ENCODE assay signal across 8 cellular contexts in the genomic region with DNA sequence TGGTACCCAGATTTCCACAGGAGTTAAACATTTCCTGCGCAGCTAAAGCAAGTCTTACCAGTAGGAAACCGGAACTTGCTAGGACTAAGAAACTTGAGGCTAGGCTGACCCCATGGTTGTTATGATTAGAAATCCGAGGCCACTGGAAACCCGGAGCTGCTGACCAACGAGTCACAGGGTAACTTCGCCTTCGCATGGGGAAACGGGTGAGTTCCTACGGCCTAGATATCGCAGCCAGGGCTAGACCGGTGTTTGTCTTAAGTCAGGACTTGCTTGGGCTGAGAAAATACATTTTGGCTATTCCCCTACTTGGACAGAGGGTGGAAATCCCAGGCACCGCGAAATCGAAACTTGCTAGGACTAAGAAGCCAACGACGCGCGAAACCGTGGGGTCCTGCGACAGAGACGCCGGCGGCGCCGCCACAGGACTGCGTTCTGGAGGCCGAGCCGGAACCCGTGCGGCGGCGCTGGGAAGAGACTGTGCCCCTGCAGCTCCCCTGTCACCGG. TPM values are rescaled to one million over a fixed set of nuclear protein-coding genes. Genes with fewer than 3 reads are reported as not detected.
A peak's percentile ranks its signal among the peaks of the same experiment; 100 is the strongest.
DNase-seq lines count a peak whose midpoint lies in the region; TF ChIP-seq lines count a peak whose summit lies in the region.

No MANE protein-coding gene starts in this region.

- peaks cover 5% of the 10 kb centered on the region; the same call in 1 of the 2 replicates for H3K9me3 Mint-ChIP-seq in HFFc6
- H3K9me3 Mint-ChIP-seq in T-helper 2 cell treated with Interferon-gamma antibody and Interleukin-4, amounts not matched to agents 5 μg/mL and 100 μg/mL, for 36 hours, result no peaks in the 10 kb centered on the region

- no peak for TF ChIP-seq CTCF in HFFc6 (IDR thresholded peaks at IDR 0.05)
- no peak for TF ChIP-seq CTCF in lower leg skin (IDR thresholded peaks at IDR 0.05)

- peak overlapping the region; percentile 99 for H3K27ac Mint-ChIP-seq in HFFc6
- peak overlapping the region; percentile 96 for H3K27ac Mint-ChIP-seq in T-helper 2 cell treated with Interferon-gamma antibody and Interleukin-4, amounts not matched to agents 5 μg/mL and 100 μg/mL, for 36 hours

- H3K4me3 ChIP-seq in lower leg skin (ENCODE audit: low read depth, poor library complexity, severe bottlenecking), result peak overlapping the region; percentile 58

- H3K4me3 Mint-ChIP-seq in HFFc6, result peak overlapping the region; percentile 94
- H3K4me3 Mint-ChIP-seq in T-helper 2 cell treated with Interferon-gamma antibody and Interleukin-4, amounts not matched to agents 5 μg/mL and 100 μg/mL, for 36 hours, result peak overlapping the region; percentile 93

- peaks cover 39% of the 10 kb centered on the region for H3K36me3 Mint-ChIP-seq in HFFc6 (ENCODE audit: low read depth)
- H3K36me3 Mint-ChIP-seq in T-helper 2 cell treated with Interferon-gamma antibody and Interleukin-4, amounts not matched to agents 5 μg/mL and 100 μg/mL, for 36 hours (ENCODE audit: low read depth), result peaks cover 31% of the 10 kb centered on the region

- intact Hi-C loops in lower leg skin (cut with DNase I; ENCODE audit: low total_unique reads), result no loop called here

- H3K4me1 Mint-ChIP-seq in HFFc6 (ENCODE audit: low read depth), result peaks cover 64% of the 10 kb centered on the region
- peaks cover 44% of the 10 kb centered on the region for H3K4me1 Mint-ChIP-seq in T-helper 2 cell treated with Interferon-gamma antibody and Interleukin-4, amounts not matched to agents 5 μg/mL and 100 μg/mL, for 36 hours (ENCODE audit: low read depth)

- peaks cover 1% of the 10 kb centered on the region for H3K27me3 Mint-ChIP-seq in HFFc6 (ENCODE audit: insufficient read depth)
- no peaks in the 10 kb centered on the region for H3K27me3 Mint-ChIP-seq in T-helper 2 cell treated with Interferon-gamma antibody and Interleukin-4, amounts not matched to agents 5 μg/mL and 100 μg/mL, for 36 hours (ENCODE audit: low read depth)

- 1 to 2% methylated on average over 15 to 33 of the region's 33 CpGs for WGBS in lower leg skin, 2 donors

- no peak for TF ChIP-seq POLR2A in lower leg skin (IDR thresholded peaks at IDR 0.05)

- peak; percentile 75 for DNase-seq in DMS79 treated with DMSO at 0.1 percent for 48 hours (lab: John Stamatoyannopoulos, UW)
- DNase-seq in DMS79 (lab: John Stamatoyannopoulos, UW), result no peak
- DNase-seq in HFFc6, result peak; percentile 81
- peak; percentile 76 for DNase-seq in NAMALWA (ENCODE audit: low spot score)
- peak; percentile 69 for DNase-seq in T-helper 2 cell treated with Interferon-gamma antibody and Interleukin-4, amounts not matched to agents 5 μg/mL and 100 μg/mL, for 36 hours (ENCODE audit: low spot score)
- DNase-seq in dermis blood vessel endothelial cell, result peak; percentile 81
- peak; percentile 41 to 93 for DNase-seq in lower leg skin (ENCODE audit: low spot score in 2 of 2)
- DNase-seq in stimulated activated naive CD4-positive, alpha-beta T cell treated with Interleukin-2 at 50 U/mL for 16 hours (lab: John Stamatoyannopoulos, UW), result peak; percentile 25

RNA-seq across cellular contexts. Expression of a gene that starts 1.6 kb away (rescaled TPM):
- 1 to 10 TPM in 3 of 6 experiments, under 1 TPM in 3; 0.85 to 1.5 (median 1.1) TPM for total RNA-seq in HFFc6 (2021; fragmentation: NEBNext Ultra II Directional; extraction: Animal tissue kit (Norgen Biotek cat#: 25700))
- 7.7 and 7.8 TPM in 2 replicates for total RNA-seq in dermis blood vessel endothelial cell
- total RNA-seq in lower leg skin, result 1 to 10 TPM; 1.1 to 2.7 (median 2.4) TPM
